22 cellular contexts compared by ENCODE assay signal in genomic region chr11:6563667-6564066, GRCh38.
"Had no signal": no experiment of that assay in that cellular context is flagged by ENCODE, and none has a peak within 500 bp of the region (broad histone marks: within the 10 kb centered on the region; RNA-seq: fewer than 3 reads in every experiment).

No MANE protein-coding gene starts in this region.

- H3K4me1 ChIP-seq: lower lobe of right lung, uterus had no signal

- FAIRE-seq: keratinocyte, pancreas had no signal

- H3K9me3 ChIP-seq: lower lobe of right lung, mucosa of descending colon, pancreas, right atrium auricular region, tibial nerve, uterus had no signal

- DNase-seq: hippocampal formation; kidney glomerular epithelial cell; left cardiac atrium; left ventricle myocardium superior; lower lobe of right lung; midbrain; mucosa of descending colon; naive thymus-derived CD4-positive, alpha-beta T cell; nucleus accumbens; stimulated activated CD4-positive, alpha-beta T cell treated with anti-CD3 and anti-CD28 coated beads, Interleukin-12 subunit alpha, Interleukin-12 subunit beta, amount 100 ng/mL, for 4 hours; stimulated activated CD4-positive, alpha-beta T cell treated with anti-CD3 and anti-CD28 coated beads, Interleukin-15, amount 100 ng/mL, for 24 hours; stimulated activated CD4-positive, alpha-beta T cell treated with anti-CD3 and anti-CD28 coated beads, Interleukin-2, amount 100 ng/mL, for 24 hours; stimulated activated CD4-positive, alpha-beta T cell treated with anti-CD3 and anti-CD28 coated beads, Interleukin-4, amount 100 ng/mL, for 1 hour; stimulated activated naive B cell treated with anti-CD40 and anti-IgM and Interleukin-4, amounts not matched to agents 10 μg/mL and 1 μg/mL and 100 μg/mL, for 72 hours; uterus had no signal

- H3K4me3 ChIP-seq: lower lobe of right lung, mucosa of descending colon, pancreas, right atrium auricular region, skin epidermis, tibial nerve, uterus had no signal

- H3K27ac ChIP-seq: lower lobe of right lung, pancreas, right atrium auricular region, skin epidermis, tibial nerve, uterus had no signal

- H3K36me3 ChIP-seq: lower lobe of right lung, pancreas, right atrium auricular region, uterus had no signal

- H3K27me3 ChIP-seq: pancreas, right atrium auricular region, tibial nerve, uterus had no signal

- ATAC-seq: left cardiac atrium; left lobe of liver; left ventricle myocardium superior; lower lobe of right lung; mucosa of descending colon; naive thymus-derived CD4-positive, alpha-beta T cell; pancreas; sciatic nerve; stimulated activated naive B cell treated with anti-CD40 and anti-IgM and Interleukin-4, amounts not matched to agents 10 μg/mL and 1 μg/mL and 100 μg/mL, for 72 hours had no signal
